ENCODE assay signal across 9 cellular contexts in the genomic region with DNA sequence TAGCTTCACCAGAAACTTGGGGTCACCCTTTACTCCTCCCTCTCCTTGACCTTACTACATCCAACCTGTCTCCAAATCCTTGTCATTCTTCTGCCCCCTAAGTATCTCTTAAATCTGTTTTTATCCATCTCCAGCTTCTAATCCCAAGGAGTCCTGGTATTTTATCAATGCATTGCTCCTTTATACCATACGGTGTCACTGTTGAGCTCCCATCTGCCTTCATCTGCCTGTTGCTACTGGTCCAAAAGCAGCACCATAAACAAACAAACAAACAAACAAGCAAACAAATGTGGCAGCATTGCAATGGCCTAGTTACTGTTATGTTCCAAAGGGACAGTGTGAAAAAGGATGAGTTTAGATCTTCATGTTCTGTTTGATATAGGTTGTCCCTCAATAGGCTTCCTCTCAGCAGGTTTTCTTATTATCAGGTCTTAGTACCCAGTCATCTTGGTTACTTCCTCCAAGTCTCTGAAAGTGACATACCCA. TPM values are rescaled to one million over a fixed set of nuclear protein-coding genes. Genes with fewer than 3 reads are reported as not detected.
DNase-seq lines count a peak whose midpoint lies in the region; ATAC-seq and TF ChIP-seq lines count a peak whose summit lies in the region.
"Had no signal": no experiment of that assay in that cellular context is flagged by ENCODE, and none has a peak within 500 bp of the region (broad histone marks: within the 10 kb centered on the region; RNA-seq: fewer than 3 reads in every experiment).

No MANE protein-coding gene starts in this region.

- no peaks in the 10 kb centered on the region for H3F3A ChIP-seq in PC-9 (ENCODE audit: insufficient read depth, low read depth)

- H3K79me2 ChIP-seq in PC-9 (ENCODE audit: low read depth): no peaks in the 10 kb centered on the region

- no peak overlapping the region for H2BK15ac ChIP-seq in mesenchymal stem cell (ENCODE audit: low read depth, poor library complexity, severe bottlenecking)

- no peak overlapping the region for H2AK5ac ChIP-seq in mesenchymal stem cell (ENCODE audit: low read length, severe bottlenecking)

- H3K18ac ChIP-seq in mesenchymal stem cell (ENCODE audit: low read depth in 1 of 2, low read length in 2 of 2): no peak overlapping the region

- ATAC-seq in HG03442 (IDR thresholded peaks at IDR 0.05; ENCODE audit: unreplicated experiment): peak; percentile 59
- peak; percentile 73 for ATAC-seq in effector memory CD8-positive, alpha-beta T cell (replicated peaks)
- no peak for ATAC-seq in HG02884 (IDR thresholded peaks at IDR 0.05; ENCODE audit: unreplicated experiment)
- ATAC-seq in HG03045 (IDR thresholded peaks at IDR 0.05; ENCODE audit: unreplicated experiment): no peak

- no peak overlapping the region for H2AFZ ChIP-seq in PC-9
- H2AFZ ChIP-seq in mesenchymal stem cell (ENCODE audit: low read depth, low read length): no peak overlapping the region

- WGBS in mesenchymal stem cell: 0% methylated on average over 1 of the region's 1 CpG

- no peaks in the 10 kb centered on the region for H3K36me3 ChIP-seq in PC-9 (ENCODE audit: low read depth)
- H3K36me3 ChIP-seq in mesenchymal stem cell (ENCODE audit: control insufficient read depth in 1 of 2, insufficient read depth in 2 of 2, low read depth in 1 of 2, low read length in 2 of 2): peaks cover 24 to 52% of the 10 kb centered on the region in 2 experiments

- no peak overlapping the region for H3K4me3 ChIP-seq in PC-9
- H3K4me3 ChIP-seq in mesenchymal stem cell (ENCODE audit: insufficient read depth in 1 of 2, low read depth in 1 of 2, low read length in 2 of 2): no peak overlapping the region

- H3K9me3 ChIP-seq in PC-9 (ENCODE audit: insufficient read depth, low read depth) (no peaks in the 10 kb centered on the region), mesenchymal stem cell (ENCODE audit: control insufficient read depth, low read length) (no peaks in the 10 kb centered on the region)

- H3K27ac ChIP-seq in PC-9: no peak overlapping the region
- H3K27ac ChIP-seq in mesenchymal stem cell (ENCODE audit: low read length, poor library complexity, severe bottlenecking): no peak overlapping the region

- POLR2A ChIA-PET in activated CD4-positive, alpha-beta memory T cell treated with anti-CD3 and anti-CD28 coated beads, Interleukin-2, amount 10 ng/mL, durations not matched to agents 7 days and 5 days (lab: Charles Lee): interaction anchor here (1.1 to 1.3 kb wide), 2 partner anchors 50 to 150 kb away, joined by 3 read pairs; a partner anchor contains a TSS
- POLR2A ChIA-PET in activated CD4-positive, alpha-beta memory T cell treated with anti-CD3 and anti-CD28 coated beads for 36 hours (lab: Charles Lee): interaction anchor here (0.6 kb wide), 1 partner anchor 144 kb away, joined by 3 read pairs; no protein-coding TSS in a partner anchor
- POLR2A ChIA-PET in PC-9 (lab: Charles Lee; ENCODE audit: unreplicated experiment): interaction anchor here (0.6 kb wide), 1 partner anchor 82 kb away, joined by 7 read pairs; no protein-coding TSS in a partner anchor

- intact Hi-C loops in activated CD4-positive, alpha-beta memory T cell treated with anti-CD3 and anti-CD28 coated beads for 36 hours (cut with micrococcal nuclease): loop anchor here (1.0 to 2.0 kb wide), 5 partner anchors 71 to 226 kb away; a partner anchor contains a TSS
- intact Hi-C loops in PC-9 (cut with micrococcal nuclease; ENCODE audit: unreplicated experiment): loop anchor here (1.0 kb wide), 1 partner anchor 175 kb away; no protein-coding TSS in a partner anchor

- H3K4me1 ChIP-seq in PC-9 (replicated peaks; ENCODE audit: insufficient read depth) (no peaks in the 10 kb centered on the region), mesenchymal stem cell (ENCODE audit: control insufficient read depth, insufficient read depth, low read depth, low read length) (no peaks in the 10 kb centered on the region)

- H3K14ac ChIP-seq in mesenchymal stem cell (ENCODE audit: low read length in 2 of 2): no peak overlapping the region

- H2BK12ac ChIP-seq in mesenchymal stem cell (ENCODE audit: low read length in 2 of 2): no peak overlapping the region

- H3K9ac ChIP-seq in mesenchymal stem cell (ENCODE audit: low read length): peak overlapping the region; percentile 32

- H3K23ac ChIP-seq in mesenchymal stem cell (ENCODE audit: low read length in 2 of 2): no peak overlapping the region

- no peak overlapping the region for H2BK120ac ChIP-seq in mesenchymal stem cell (ENCODE audit: low read depth, low read length)

- H3K4ac ChIP-seq in mesenchymal stem cell (ENCODE audit: low read depth in 1 of 2, low read length in 2 of 2): no peak overlapping the region

- H4K91ac ChIP-seq in mesenchymal stem cell (ENCODE audit: low read length): no peak overlapping the region

- H4K20me1 ChIP-seq in PC-9 (ENCODE audit: insufficient read depth): no peaks in the 10 kb centered on the region

- H3K4me2 ChIP-seq in PC-9 (no peak overlapping the region), mesenchymal stem cell (ENCODE audit: low read length, poor library complexity, severe bottlenecking) (no peak overlapping the region)

- no TSS peak for BruUV-seq in PC-9 (replicated peaks; lab: Mats Ljungman, UMichigan)

- H3K4me3 Mint-ChIP-seq in activated CD4-positive, alpha-beta memory T cell treated with anti-CD3 and anti-CD28 coated beads, Interleukin-2, amount 10 ng/mL, durations not matched to agents 7 days and 5 days: no peak overlapping the region
- no peak overlapping the region for H3K4me3 Mint-ChIP-seq in activated CD4-positive, alpha-beta memory T cell treated with anti-CD3 and anti-CD28 coated beads for 36 hours
- no peak overlapping the region for H3K4me3 Mint-ChIP-seq in effector memory CD8-positive, alpha-beta T cell
- H3K4me3 Mint-ChIP-seq: stimulated activated naive CD8-positive, alpha-beta T cell treated with anti-CD3 and anti-CD28 coated beads, Interleukin-15, Interleukin-2, amounts not matched to agents 100 ng/mL and 50 ng/mL, for 24 hours had no signal

- DNase-seq in activated CD4-positive, alpha-beta memory T cell treated with anti-CD3 and anti-CD28 coated beads, Interleukin-2, amount 10 ng/mL, durations not matched to agents 7 days and 5 days: peak; percentile 29
- DNase-seq in activated CD4-positive, alpha-beta memory T cell treated with anti-CD3 and anti-CD28 coated beads for 36 hours: no peak
- DNase-seq in PC-9: peak in 1 of 2 experiments; percentile 8
- peak; percentile 27 to 33 (median 28) for DNase-seq in effector memory CD8-positive, alpha-beta T cell
- DNase-seq in mesenchymal stem cell: peak; percentile 72

- peaks cover 10% of the 10 kb centered on the region for H3K4me1 Mint-ChIP-seq in activated CD4-positive, alpha-beta memory T cell treated with anti-CD3 and anti-CD28 coated beads, Interleukin-2, amount 10 ng/mL, durations not matched to agents 7 days and 5 days
- H3K4me1 Mint-ChIP-seq in activated CD4-positive, alpha-beta memory T cell treated with anti-CD3 and anti-CD28 coated beads for 36 hours (ENCODE audit: low read depth): peaks cover 11% of the 10 kb centered on the region
- peaks cover 6% of the 10 kb centered on the region in 2 donors for H3K4me1 Mint-ChIP-seq in effector memory CD8-positive, alpha-beta T cell (ENCODE audit: low read depth in 2 of 2)

- no peaks in the 10 kb centered on the region for H3K9me3 Mint-ChIP-seq in activated CD4-positive, alpha-beta memory T cell treated with anti-CD3 and anti-CD28 coated beads, Interleukin-2, amount 10 ng/mL, durations not matched to agents 7 days and 5 days
- no peaks in the 10 kb centered on the region for H3K9me3 Mint-ChIP-seq in activated CD4-positive, alpha-beta memory T cell treated with anti-CD3 and anti-CD28 coated beads for 36 hours
- no peaks in the 10 kb centered on the region for H3K9me3 Mint-ChIP-seq in effector memory CD8-positive, alpha-beta T cell
- H3K9me3 Mint-ChIP-seq: stimulated activated naive CD8-positive, alpha-beta T cell treated with anti-CD3 and anti-CD28 coated beads, Interleukin-15, Interleukin-2, amounts not matched to agents 100 ng/mL and 50 ng/mL, for 24 hours had no signal

- H2BK5ac ChIP-seq in mesenchymal stem cell (ENCODE audit: low read depth, low read length, poor library complexity, severe bottlenecking): no peak overlapping the region

- CTCF ChIA-PET in activated CD4-positive, alpha-beta memory T cell treated with anti-CD3 and anti-CD28 coated beads, Interleukin-2, amount 10 ng/mL, durations not matched to agents 7 days and 5 days (lab: Charles Lee): interaction anchor here (0.6 to 5.4 kb wide), 34 partner anchors 9 to 394 kb away, joined by 3 to 57 read pairs (median 4); a partner anchor contains a TSS
- CTCF ChIA-PET in activated CD4-positive, alpha-beta memory T cell treated with anti-CD3 and anti-CD28 coated beads for 36 hours (lab: Charles Lee): interaction anchor here (0.6 to 3.5 kb wide), 53 partner anchors 9 to 278 kb away, joined by 3 to 50 read pairs (median 5); a partner anchor contains a TSS
- CTCF ChIA-PET in PC-9 (lab: Charles Lee): interaction anchor here (0.5 to 1.1 kb wide), 4 partner anchors 47 to 175 kb away, joined by 3 to 8 read pairs (median 4); a partner anchor contains a TSS

- no peaks in the 10 kb centered on the region for H3K79me1 ChIP-seq in mesenchymal stem cell (replicated peaks; ENCODE audit: low read length, poor library complexity, severe bottlenecking)

- H3K27me3 Mint-ChIP-seq in activated CD4-positive, alpha-beta memory T cell treated with anti-CD3 and anti-CD28 coated beads, Interleukin-2, amount 10 ng/mL, durations not matched to agents 7 days and 5 days: no peaks in the 10 kb centered on the region
- H3K27me3 Mint-ChIP-seq in activated CD4-positive, alpha-beta memory T cell treated with anti-CD3 and anti-CD28 coated beads for 36 hours: no peaks in the 10 kb centered on the region
- no peaks in the 10 kb centered on the region for H3K27me3 Mint-ChIP-seq in effector memory CD8-positive, alpha-beta T cell
- H3K27me3 Mint-ChIP-seq: stimulated activated naive CD8-positive, alpha-beta T cell treated with anti-CD3 and anti-CD28 coated beads, Interleukin-15, Interleukin-2, amounts not matched to agents 100 ng/mL and 50 ng/mL, for 24 hours had no signal

- peak; percentile 76 for TF ChIP-seq CTCF in PC-9 (conservative IDR thresholded peaks at IDR 0.05)

- H3K9me2 ChIP-seq in PC-9 (ENCODE audit: insufficient read depth): no peaks in the 10 kb centered on the region

- no peak overlapping the region for H3K27ac Mint-ChIP-seq in activated CD4-positive, alpha-beta memory T cell treated with anti-CD3 and anti-CD28 coated beads, Interleukin-2, amount 10 ng/mL, durations not matched to agents 7 days and 5 days
- no peak overlapping the region for H3K27ac Mint-ChIP-seq in activated CD4-positive, alpha-beta memory T cell treated with anti-CD3 and anti-CD28 coated beads for 36 hours
- H3K27ac Mint-ChIP-seq in effector memory CD8-positive, alpha-beta T cell: no peak overlapping the region
- H3K27ac Mint-ChIP-seq: stimulated activated naive CD8-positive, alpha-beta T cell treated with anti-CD3 and anti-CD28 coated beads, Interleukin-15, Interleukin-2, amounts not matched to agents 100 ng/mL and 50 ng/mL, for 24 hours had no signal

- no peak overlapping the region for H4K8ac ChIP-seq in mesenchymal stem cell (ENCODE audit: low read length)

- H3K36me3 Mint-ChIP-seq in activated CD4-positive, alpha-beta memory T cell treated with anti-CD3 and anti-CD28 coated beads, Interleukin-2, amount 10 ng/mL, durations not matched to agents 7 days and 5 days (ENCODE audit: low read depth): peaks cover 24% of the 10 kb centered on the region
- peaks cover 4% of the 10 kb centered on the region for H3K36me3 Mint-ChIP-seq in activated CD4-positive, alpha-beta memory T cell treated with anti-CD3 and anti-CD28 coated beads for 36 hours
- no peaks in the 10 kb centered on the region for H3K36me3 Mint-ChIP-seq in effector memory CD8-positive, alpha-beta T cell (ENCODE audit: insufficient read depth)

- H3K27me3 ChIP-seq in PC-9 (ENCODE audit: insufficient read depth, low read depth): no peaks in the 10 kb centered on the region
- H3K27me3 ChIP-seq in mesenchymal stem cell (ENCODE audit: control insufficient read depth in 1 of 2, insufficient read depth in 1 of 2, low read length in 2 of 2): no peaks in the 10 kb centered on the region

RNA-seq across cellular contexts. Expression of a gene that starts 34.2 kb away (rescaled TPM):
- total RNA-seq in activated CD4-positive, alpha-beta memory T cell treated with anti-CD3 and anti-CD28 coated beads, Interleukin-2, amount 10 ng/mL, durations not matched to agents 7 days and 5 days: 10 to 100 TPM; 18.5 to 19.6 TPM
- total RNA-seq in activated CD4-positive, alpha-beta memory T cell treated with anti-CD3 and anti-CD28 coated beads for 36 hours: 10 to 100 TPM; 18.6 to 20.3 TPM
- total RNA-seq in PC-9 (2021): 13.9 and 14.0 TPM in 2 replicates
- 1.4 TPM for polyA plus RNA-seq in mesenchymal stem cell (2013, experiment 1 of 2)
- 1.4 TPM for polyA plus RNA-seq in mesenchymal stem cell (2013, experiment 2 of 2)

RNA-seq across cellular contexts. Expression of a gene that starts 50.0 kb away (rescaled TPM):
- 10 to 100 TPM; 39.0 to 40.5 TPM for total RNA-seq in activated CD4-positive, alpha-beta memory T cell treated with anti-CD3 and anti-CD28 coated beads, Interleukin-2, amount 10 ng/mL, durations not matched to agents 7 days and 5 days
- total RNA-seq in activated CD4-positive, alpha-beta memory T cell treated with anti-CD3 and anti-CD28 coated beads for 36 hours: 10 to 100 TPM; 40.2 to 41.3 TPM
- total RNA-seq in PC-9 (2021): 18.5 and 22.3 TPM in 2 replicates
- polyA plus RNA-seq in mesenchymal stem cell (2013, experiment 1 of 2): 44.6 TPM
- polyA plus RNA-seq in mesenchymal stem cell (2013, experiment 2 of 2): 48.4 TPM

RNA-seq across cellular contexts. Expression of a gene that starts 50.2 kb away (rescaled TPM):
- total RNA-seq in activated CD4-positive, alpha-beta memory T cell treated with anti-CD3 and anti-CD28 coated beads, Interleukin-2, amount 10 ng/mL, durations not matched to agents 7 days and 5 days: 10 to 100 TPM; 38.5 to 39.2 TPM
- 10 to 100 TPM; 35.1 to 37.8 TPM for total RNA-seq in activated CD4-positive, alpha-beta memory T cell treated with anti-CD3 and anti-CD28 coated beads for 36 hours
- 42.7 and 49.5 TPM in 2 replicates for total RNA-seq in PC-9 (2021)
- 47.6 TPM for polyA plus RNA-seq in mesenchymal stem cell (2013, experiment 1 of 2)
- polyA plus RNA-seq in mesenchymal stem cell (2013, experiment 2 of 2): 46.2 TPM

RNA-seq across cellular contexts. Expression of a gene that starts 57.6 kb away (rescaled TPM):
- 1 to 10 TPM; 7.9 to 9.9 TPM for total RNA-seq in activated CD4-positive, alpha-beta memory T cell treated with anti-CD3 and anti-CD28 coated beads, Interleukin-2, amount 10 ng/mL, durations not matched to agents 7 days and 5 days
- 1 to 10 TPM; 6.4 to 8.0 TPM for total RNA-seq in activated CD4-positive, alpha-beta memory T cell treated with anti-CD3 and anti-CD28 coated beads for 36 hours
- total RNA-seq in PC-9 (2021): 7.1 and 9.0 TPM in 2 replicates
- polyA plus RNA-seq in mesenchymal stem cell (2013, experiment 1 of 2): 16.3 TPM
- 14.9 TPM for polyA plus RNA-seq in mesenchymal stem cell (2013, experiment 2 of 2)

Comparison
In these comparisons a context has a peak if more than half of its experiments do, and no peak if none do; other contexts are left out.
1. ATAC-seq: peak in HG03442 (single experiment) and effector memory CD8-positive, alpha-beta T cell (single experiment); none in HG02884 (single experiment) and HG03045 (single experiment).